In the genomic region with DNA sequence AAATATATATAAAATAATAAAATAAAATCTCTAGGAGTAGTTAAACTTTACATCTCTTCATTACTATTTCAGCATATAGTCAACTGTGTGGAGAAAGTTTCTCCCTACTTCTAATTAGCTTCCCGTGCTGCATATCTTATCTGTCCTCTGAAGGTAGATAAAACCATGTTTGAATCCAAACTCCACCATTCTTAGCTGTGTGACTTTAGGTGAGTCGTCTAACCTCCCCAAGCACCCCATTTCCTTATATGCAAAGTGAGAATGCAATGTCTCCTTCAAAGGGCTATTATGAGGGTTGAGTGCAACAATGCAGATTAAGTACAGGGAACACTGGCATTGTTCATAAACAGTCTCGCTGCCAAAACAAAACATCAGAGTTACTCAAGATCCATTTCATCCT, we compare ENCODE assay signal across 17 cellular contexts.
DNase-seq lines count a peak whose midpoint lies in the region; ATAC-seq and TF ChIP-seq lines count a peak whose summit lies in the region.
"Had no signal": no experiment of that assay in that cellular context is flagged by ENCODE, and none has a peak within 500 bp of the region (broad histone marks: within the 10 kb centered on the region; RNA-seq: fewer than 3 reads in every experiment).

No MANE protein-coding gene starts in this region.

- no peaks in the 10 kb centered on the region for H3K79me2 ChIP-seq in GM23338 (replicated peaks; ENCODE audit: insufficient read depth)

- H2AFZ ChIP-seq in GM23338: 0 out of 2 replicates have a peak overlapping the region, but pooled peaks have one; percentile 32

- intact Hi-C loops in tibial artery (cut with DNase I; ENCODE audit: low total_unique reads): no loop called here

- H3K27ac Mint-ChIP-seq in GM23338 (no peak overlapping the region), glutamatergic neuron (ENCODE audit: unreplicated experiment) (peak overlapping the region; percentile 2)
- H3K27ac Mint-ChIP-seq: CD14-positive monocyte; CD4-positive, alpha-beta memory T cell; H9 had no signal

- no peak overlapping the region for H3K27ac ChIP-seq in GM23338 (ENCODE audit: low read depth)
- no peak overlapping the region for H3K27ac ChIP-seq in tibial artery
- H3K27ac ChIP-seq: BLaER1 had no signal

- ATAC-seq in GM23338: no peak
- ATAC-seq in GM19351 (IDR thresholded peaks at IDR 0.05; ENCODE audit: unreplicated experiment): no peak
- ATAC-seq: GM12878 had no signal

- H3K36me3 ChIP-seq in GM23338 (ENCODE audit: insufficient read depth) (no peaks in the 10 kb centered on the region), tibial artery (no peaks in the 10 kb centered on the region)
- H3K36me3 ChIP-seq: BLaER1 had no signal

- DNase-seq in GM23338 (ENCODE audit: low spot score) (no peak), NCI-H226 (peak; percentile 20), amniotic epithelial cell (ENCODE audit: low read depth) (peak; percentile 15), glutamatergic neuron (no peak), NCI-H2196 treated with DMSO at 0.1 percent for 48 hours (lab: John Stamatoyannopoulos, UW; ENCODE audit: unreplicated experiment) (no peak), tibial artery (no peak)
- no peak for DNase-seq in activated effector memory CD4-positive, alpha-beta T cell treated with anti-CD3 and anti-CD28 coated beads, Interleukin-2, amount 50 U/mL, for 16 hours
- DNase-seq: 8988T; Calu3; CD4-positive, alpha-beta memory T cell; DND-41; EL; H9 had no signal

- H3F3A ChIP-seq in GM23338 (replicated peaks; ENCODE audit: low read depth): no peaks in the 10 kb centered on the region

- peaks cover 29% of the 10 kb centered on the region for H3K4me1 ChIP-seq in GM23338 (ENCODE audit: insufficient read depth)
- peaks cover 0 to 17% (median 6%) of the 10 kb centered on the region in 4 donors for H3K4me1 ChIP-seq in tibial artery
- H3K4me1 ChIP-seq: BLaER1 had no signal

- H3K9me2 ChIP-seq in GM23338 (ENCODE audit: insufficient read depth): no peaks in the 10 kb centered on the region

- H3K4me3 ChIP-seq in GM23338 (no peak overlapping the region), tibial artery (no peak overlapping the region)
- H3K4me3 ChIP-seq: BLaER1, GM12878 had no signal

- peaks cover 45% of the 10 kb centered on the region for H3K4me1 Mint-ChIP-seq in GM23338
- H3K4me1 Mint-ChIP-seq in glutamatergic neuron (ENCODE audit: low read depth, unreplicated experiment): peaks cover 34% of the 10 kb centered on the region
- H3K4me1 Mint-ChIP-seq: CD14-positive monocyte; CD4-positive, alpha-beta memory T cell had no signal

- H3K9me3 Mint-ChIP-seq in GM23338 (no peaks in the 10 kb centered on the region; the same call in 2 of the 3 replicates), glutamatergic neuron (ENCODE audit: unreplicated experiment) (peaks cover 6% of the 10 kb centered on the region)
- H3K9me3 Mint-ChIP-seq: H9 had no signal

- H3K27me3 Mint-ChIP-seq in GM23338 (ENCODE audit: insufficient read depth, low read depth, poor library complexity): peaks cover 5% of the 10 kb centered on the region
- peaks cover 7% of the 10 kb centered on the region for H3K27me3 Mint-ChIP-seq in glutamatergic neuron (ENCODE audit: unreplicated experiment)

- H3K4me3 Mint-ChIP-seq in GM23338: no peak overlapping the region
- H3K4me3 Mint-ChIP-seq in glutamatergic neuron (ENCODE audit: unreplicated experiment): no peak overlapping the region
- H3K4me3 Mint-ChIP-seq: CD14-positive monocyte; CD4-positive, alpha-beta memory T cell; H9 had no signal

- no peak overlapping the region for H3K4me2 ChIP-seq in GM23338
- H3K4me2 ChIP-seq: BLaER1 had no signal

- H3K27me3 ChIP-seq in GM23338 (ENCODE audit: insufficient read depth) (no peaks in the 10 kb centered on the region), tibial artery (no peaks in the 10 kb centered on the region)
- H3K27me3 ChIP-seq: BLaER1 had no signal

- TF ChIP-seq CTCF in GM23338 (conservative IDR thresholded peaks at IDR 0.05; ENCODE audit: low read depth in 2 of 2): no peak
- TF ChIP-seq CTCF in glutamatergic neuron (IDR thresholded peaks at IDR 0.05; ENCODE audit: partially characterized antibody, unreplicated experiment): no peak
- no peak for TF ChIP-seq CTCF in tibial artery (IDR thresholded peaks at IDR 0.05)

- H3K36me3 Mint-ChIP-seq in GM23338 (ENCODE audit: low read depth) (no peaks in the 10 kb centered on the region), glutamatergic neuron (ENCODE audit: unreplicated experiment) (no peaks in the 10 kb centered on the region)
- H3K36me3 Mint-ChIP-seq: CD14-positive monocyte; CD4-positive, alpha-beta memory T cell had no signal

- no peaks in the 10 kb centered on the region for H3K9me3 ChIP-seq in tibial artery
- H3K9me3 ChIP-seq: BLaER1 had no signal

- H4K20me1 ChIP-seq in GM23338 (replicated peaks; ENCODE audit: insufficient read depth): no peaks in the 10 kb centered on the region
- H4K20me1 ChIP-seq: BLaER1 had no signal

TF ChIP-seq in GM23338, 12 proteins besides CTCF, POLR2A, EP300 and RAD21:
- TF ChIP-seq JUNB (IDR thresholded peaks at IDR 0.05; ENCODE audit: unreplicated experiment) (no peak), CREB1 (CRISPR knock-in tag; IDR thresholded peaks at IDR 0.05; ENCODE audit: low read depth) (no peak), ZNF462 (CRISPR knock-in tag; IDR thresholded peaks at IDR 0.05) (no peak), EZH2phosphoT487 (IDR thresholded peaks at IDR 0.05; ENCODE audit: unreplicated experiment) (no peak)
TF ChIP-seq in GM23338: peak in this region for 0.

Comparison
In these comparisons a context has a peak if more than half of its experiments do, and no peak if none do; other contexts are left out.
1. DNase-seq: peak in NCI-H226 (single experiment) and amniotic epithelial cell (single experiment); none in GM23338 (single experiment), glutamatergic neuron (single experiment), NCI-H2196 treated with DMSO at 0.1 percent for 48 hours (single experiment), tibial artery (0 of 2) and activated effector memory CD4-positive, alpha-beta T cell treated with anti-CD3 and anti-CD28 coated beads, Interleukin-2, amount 50 U/mL, for 16 hours (single experiment).